20 cellular contexts compared by ENCODE assay signal in genomic region chrX:69021561-69021960, GRCh38.
A peak's percentile ranks its signal among the peaks of the same experiment; 100 is the strongest.
DNase-seq lines count a peak whose midpoint lies in the region; ATAC-seq and TF ChIP-seq lines count a peak whose summit lies in the region.
"Had no signal": no experiment of that assay in that cellular context is flagged by ENCODE, and none has a peak within 500 bp of the region (broad histone marks: within the 10 kb centered on the region; RNA-seq: fewer than 3 reads in every experiment).

No MANE protein-coding gene starts in this region.

- no peaks in the 10 kb centered on the region for H3F3A ChIP-seq in GM23248 (ENCODE audit: insufficient read depth)

- H3K27me3 ChIP-seq in vagina (no peaks in the 10 kb centered on the region), GM23248 (replicated peaks; ENCODE audit: insufficient read depth) (no peaks in the 10 kb centered on the region)

- intact Hi-C loops in activated CD4-positive, alpha-beta T cell treated with anti-CD3 and anti-CD28 coated beads, Interleukin-2, amount 10 ng/mL, durations not matched to agents 24 days and 14 days (cut with micrococcal nuclease) = no loop called here
- intact Hi-C loops in vagina (cut with DNase I) = no loop called here

- H4K20me1 ChIP-seq in GM23248 (ENCODE audit: insufficient read depth) = no peaks in the 10 kb centered on the region

- no peaks in the 10 kb centered on the region for H3K9me2 ChIP-seq in GM23248 (ENCODE audit: insufficient read depth)

- H3K4me2 ChIP-seq in GM23248 (ENCODE audit: unreplicated experiment) = no peak overlapping the region

- no peaks in the 10 kb centered on the region for H3K36me3 ChIP-seq in vagina
- no peaks in the 10 kb centered on the region for H3K36me3 ChIP-seq in GM23248 (ENCODE audit: low read depth)

- no peak overlapping the region for H3K27ac Mint-ChIP-seq in activated CD4-positive, alpha-beta T cell treated with anti-CD3 and anti-CD28 coated beads, Interleukin-2, amount 10 ng/mL, durations not matched to agents 24 days and 14 days
- no peak overlapping the region for H3K27ac Mint-ChIP-seq in HFFc6
- H3K27ac Mint-ChIP-seq: CD4-positive, alpha-beta memory T cell; H9; T-helper 17 cell had no signal

- H2AFZ ChIP-seq in GM23248 = no peak overlapping the region

- no peak for TF ChIP-seq POLR2A in vagina (IDR thresholded peaks at IDR 0.05)

- no peaks in the 10 kb centered on the region for H3K79me2 ChIP-seq in GM23248 (ENCODE audit: insufficient read depth)

- no peaks in the 10 kb centered on the region for H3K9me3 Mint-ChIP-seq in activated CD4-positive, alpha-beta T cell treated with anti-CD3 and anti-CD28 coated beads, Interleukin-2, amount 10 ng/mL, durations not matched to agents 24 days and 14 days
- H3K9me3 Mint-ChIP-seq in HFFc6 = no peaks in the 10 kb centered on the region
- H3K9me3 Mint-ChIP-seq: CD4-positive, alpha-beta memory T cell had no signal

- DNase-seq in activated CD4-positive, alpha-beta T cell treated with anti-CD3 and anti-CD28 coated beads, Interleukin-2, amount 10 ng/mL, durations not matched to agents 24 days and 14 days = peak; percentile 11
- DNase-seq in activated CD4-positive, alpha-beta T cell treated with anti-CD3 and anti-CD28 coated beads for 4 hours = no peak
- DNase-seq in NCI-H524 treated with DMSO at 0.1 percent for 48 hours (lab: John Stamatoyannopoulos, UW) (peak; percentile 37), left kidney (ENCODE audit: low read depth, low spot score) (peak; percentile 57), vagina (ENCODE audit: extremely low spot score in 2 of 2) (peak; percentile 77 to 89), GM23248 (no peak), HFFc6 (no peak)
- DNase-seq: C1 segment of cervical spinal cord; CD4-positive, alpha-beta memory T cell; COR-L47; DMS79; H9; Karpas-422; NCI-H1092; NCI-H187; NCI-H446 treated with DMSO at 0.1 percent for 48 hours; PC-3; T-helper 17 cell had no signal

- no peaks in the 10 kb centered on the region for H3K27me3 Mint-ChIP-seq in activated CD4-positive, alpha-beta T cell treated with anti-CD3 and anti-CD28 coated beads, Interleukin-2, amount 10 ng/mL, durations not matched to agents 24 days and 14 days
- no peaks in the 10 kb centered on the region; the same call in 1 of the 2 replicates for H3K27me3 Mint-ChIP-seq in HFFc6 (ENCODE audit: insufficient read depth)
- H3K27me3 Mint-ChIP-seq: CD4-positive, alpha-beta memory T cell; T-helper 17 cell had no signal

- WGBS in GM23248 (ENCODE audit: low coverage in 1 of 2, low lambda C conversion rate in 2 of 2, missing lambda C conversion rate in 2 of 2), 2 experiments = 88 to 100% methylated on average over 1 to 3 of the region's 3 CpGs

- H3K9ac ChIP-seq in GM23248 = no peak overlapping the region

- ATAC-seq in GM18517 (IDR thresholded peaks at IDR 0.05; ENCODE audit: unreplicated experiment) = no peak
- ATAC-seq: PC-3, SK-N-SH treated with all-trans-retinoic acid at 6 μM for 48 hours, T-helper 17 cell had no signal

- H3K4me3 Mint-ChIP-seq in activated CD4-positive, alpha-beta T cell treated with anti-CD3 and anti-CD28 coated beads, Interleukin-2, amount 10 ng/mL, durations not matched to agents 24 days and 14 days = no peak overlapping the region
- no peak overlapping the region for H3K4me3 Mint-ChIP-seq in HFFc6
- H3K4me3 Mint-ChIP-seq: CD4-positive, alpha-beta memory T cell; H9; T-helper 17 cell had no signal

- H3K36me3 Mint-ChIP-seq in activated CD4-positive, alpha-beta T cell treated with anti-CD3 and anti-CD28 coated beads, Interleukin-2, amount 10 ng/mL, durations not matched to agents 24 days and 14 days (ENCODE audit: low read depth) = no peaks in the 10 kb centered on the region
- no peaks in the 10 kb centered on the region for H3K36me3 Mint-ChIP-seq in HFFc6 (ENCODE audit: low read depth)
- H3K36me3 Mint-ChIP-seq: CD4-positive, alpha-beta memory T cell had no signal

- no peak for TF ChIP-seq CTCF in vagina (IDR thresholded peaks at IDR 0.05)
- no peak for TF ChIP-seq CTCF in HFFc6 (IDR thresholded peaks at IDR 0.05)

- H3K27ac ChIP-seq in vagina = no peak overlapping the region
- H3K27ac ChIP-seq in GM23248 = no peak overlapping the region

- no peaks in the 10 kb centered on the region for H3K4me1 Mint-ChIP-seq in activated CD4-positive, alpha-beta T cell treated with anti-CD3 and anti-CD28 coated beads, Interleukin-2, amount 10 ng/mL, durations not matched to agents 24 days and 14 days
- H3K4me1 Mint-ChIP-seq in HFFc6 (ENCODE audit: low read depth) = peaks cover 15% of the 10 kb centered on the region
- H3K4me1 Mint-ChIP-seq: CD4-positive, alpha-beta memory T cell; H9; T-helper 17 cell had no signal

- H3K4me3 ChIP-seq in vagina (no peak overlapping the region), GM23248 (no peak overlapping the region)

- in situ Hi-C loops in GM23248 (cut with MboI) = no loop called here

- H3K9me3 ChIP-seq in vagina (no peaks in the 10 kb centered on the region), GM23248 (ENCODE audit: low read depth) (no peaks in the 10 kb centered on the region)

- H3K4me1 ChIP-seq in vagina = peaks cover 5% of the 10 kb centered on the region
- H3K4me1 ChIP-seq in GM23248 (ENCODE audit: insufficient read depth) = no peaks in the 10 kb centered on the region

Comparison
In these comparisons a context has a peak if more than half of its experiments do, and no peak if none do; other contexts are left out.
1. DNase-seq: peak in activated CD4-positive, alpha-beta T cell treated with anti-CD3 and anti-CD28 coated beads, Interleukin-2, amount 10 ng/mL, durations not matched to agents 24 days and 14 days (single experiment), NCI-H524 treated with DMSO at 0.1 percent for 48 hours (single experiment), left kidney (single experiment) and vagina (2 of 2); none in activated CD4-positive, alpha-beta T cell treated with anti-CD3 and anti-CD28 coated beads for 4 hours (0 of 2), GM23248 (single experiment) and HFFc6 (single experiment).